In the genomic region with DNA sequence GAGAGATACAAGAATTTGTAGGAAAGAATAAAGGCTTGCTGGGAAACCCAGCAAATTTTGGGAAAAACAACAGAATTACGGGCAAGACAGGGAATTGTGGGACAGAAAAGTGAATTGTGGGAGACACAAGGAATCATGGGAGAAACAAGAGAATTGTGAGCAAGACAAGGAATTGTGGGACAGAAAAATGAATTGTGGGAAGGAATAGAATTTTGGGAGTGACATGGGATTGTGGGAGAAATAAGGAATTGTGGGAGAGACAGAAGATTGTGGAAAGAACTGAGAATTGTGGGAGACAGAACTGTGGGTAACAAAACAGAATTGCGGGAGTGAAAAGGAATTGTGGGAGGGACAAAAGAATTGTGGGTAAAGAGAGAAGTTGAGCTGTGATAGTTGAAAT, we compare ENCODE assay signal across 24 cellular contexts. TPM values are rescaled to one million over a fixed set of nuclear protein-coding genes. Genes with fewer than 3 reads are reported as not detected.
DNase-seq lines count a peak whose midpoint lies in the region; ATAC-seq, FAIRE-seq and TF ChIP-seq lines count a peak whose summit lies in the region.
"Had no signal": no experiment of that assay in that cellular context is flagged by ENCODE, and none has a peak within 500 bp of the region (broad histone marks: within the 10 kb centered on the region; RNA-seq: fewer than 3 reads in every experiment).

No MANE protein-coding gene starts in this region.

- in situ Hi-C loops in Panc1 (cut with HindIII; ENCODE audit: low pct_unique_long_range_greater_than_20kb, low sequenced_read_pairs) = no loop called here

- FAIRE-seq in keratinocyte (lab: Jason Lieb, UNC) = no peak
- FAIRE-seq: G401.6 had no signal

- H3K4me3 ChIP-seq in HUES6 (ENCODE audit: low read depth, low read length) = peak overlapping the region; percentile 93; the same call in 1 of the 2 replicates
- peak overlapping the region in 1 of 2 experiments; percentile 57; a peak in 1 of 4 replicates for H3K4me3 ChIP-seq in Panc1 (ENCODE audit: low read depth in 2 of 2, low read length in 2 of 2)
- no peak overlapping the region for H3K4me3 ChIP-seq in keratinocyte (ENCODE audit: control insufficient read depth in 2 of 3, extremely low read depth in 1 of 3, insufficient read depth in 2 of 3, low read depth in 1 of 3, low read length in 3 of 3)
- no peak overlapping the region for H3K4me3 ChIP-seq in sigmoid colon
- H3K4me3 ChIP-seq: mucosa of descending colon had no signal

- H3K9me1 ChIP-seq in keratinocyte (ENCODE audit: control insufficient read depth, extremely low read depth, insufficient read depth, low read length) = no peaks in the 10 kb centered on the region

- WGBS in sigmoid colon, 2 donors = 98% methylated on average over 2 of the region's 2 CpGs

- dilution Hi-C loops in keratinocyte (cut with MboI; ENCODE audit: extremely low pct_ligation_motif_present, low sequenced_read_pairs) = no loop called here

- TF ChIP-seq CTCF in C4-2B (conservative IDR thresholded peaks at IDR 0.05) (no peak), Panc1 (IDR thresholded peaks at IDR 0.05) (no peak), keratinocyte (optimal IDR thresholded peaks at IDR 0.05 in 1 of 3, IDR thresholded peaks at IDR 0.05 in 1 of 3, conservative IDR thresholded peaks at IDR 0.05 in 1 of 3; ENCODE audit: extremely low read depth in 1 of 3, insufficient read depth in 2 of 3, low read length in 3 of 3) (no peak), sigmoid colon (IDR thresholded peaks at IDR 0.05) (no peak), omental fat pad (IDR thresholded peaks at IDR 0.05) (no peak)

- H3K9ac ChIP-seq in HUES6 (ENCODE audit: low read length) (no peak overlapping the region), keratinocyte (ENCODE audit: control insufficient read depth, extremely low read depth, insufficient read depth, low read length) (no peak overlapping the region)

- peaks cover 5% of the 10 kb centered on the region; the same call in 1 of the 2 replicates for H3K9me3 ChIP-seq in HUES6 (ENCODE audit: control insufficient read depth, insufficient read depth, low read depth, low read length)
- H3K9me3 ChIP-seq in Panc1 (ENCODE audit: control insufficient read depth, insufficient read depth, low read depth, low read length) = no peaks in the 10 kb centered on the region
- H3K9me3 ChIP-seq in keratinocyte (ENCODE audit: control insufficient read depth, low read depth, low read length) = no peaks in the 10 kb centered on the region
- no peaks in the 10 kb centered on the region for H3K9me3 ChIP-seq in sigmoid colon
- H3K9me3 ChIP-seq: Caco-2, mucosa of descending colon, tibial artery had no signal

- no peaks in the 10 kb centered on the region for H4K20me1 ChIP-seq in keratinocyte (ENCODE audit: control insufficient read depth, extremely low read depth, insufficient read depth, low read length)

- no TSS peak for BruUV-seq in Panc1 (replicated peaks; lab: Mats Ljungman, UMichigan)

- H3K27me3 ChIP-seq in HUES6 (ENCODE audit: control insufficient read depth, insufficient read depth, low read length) (no peaks in the 10 kb centered on the region; the same call in 1 of the 2 replicates), Panc1 (ENCODE audit: control insufficient read depth, insufficient read depth, low read length) (no peaks in the 10 kb centered on the region), keratinocyte (ENCODE audit: control insufficient read depth, extremely low read depth, insufficient read depth, low read length) (no peaks in the 10 kb centered on the region), sigmoid colon (no peaks in the 10 kb centered on the region)
- H3K27me3 ChIP-seq: tibial artery had no signal

- CTCF ChIA-PET in Panc1 (lab: Charles Lee) = no interaction called here

- peaks cover 14% of the 10 kb centered on the region for H3K79me2 ChIP-seq in keratinocyte (ENCODE audit: control insufficient read depth, insufficient read depth, low read length)

- no peak overlapping the region for H2AFZ ChIP-seq in keratinocyte (ENCODE audit: control insufficient read depth, low read length)

- peaks cover 5% of the 10 kb centered on the region; the same call in 1 of the 2 replicates for H3K4me1 ChIP-seq in HUES6 (ENCODE audit: control insufficient read depth, insufficient read depth, low read length)
- no peaks in the 10 kb centered on the region for H3K4me1 ChIP-seq in Panc1 (ENCODE audit: control insufficient read depth, insufficient read depth, low read length)
- peaks cover 13% of the 10 kb centered on the region for H3K4me1 ChIP-seq in keratinocyte (ENCODE audit: control insufficient read depth, extremely low read depth, insufficient read depth, low read length)
- peaks cover 0 to 30% (median 14%) of the 10 kb centered on the region in 4 donors for H3K4me1 ChIP-seq in sigmoid colon
- H3K4me1 ChIP-seq: Caco-2 had no signal

- peak overlapping the region; percentile 91; the same call in 1 of the 2 replicates for H3K27ac ChIP-seq in C4-2B
- H3K27ac ChIP-seq in HUES6 (ENCODE audit: low read depth, low read length) = no peak overlapping the region
- peak overlapping the region; percentile 72 for H3K27ac ChIP-seq in Panc1 (ENCODE audit: low read length)
- no peak overlapping the region for H3K27ac ChIP-seq in keratinocyte (ENCODE audit: control insufficient read depth, insufficient read depth, low read length)
- H3K27ac ChIP-seq in sigmoid colon = no peak overlapping the region

- no peak for TF ChIP-seq EP300 in sigmoid colon (IDR thresholded peaks at IDR 0.05)

- POLR2A ChIA-PET in Panc1 (lab: Charles Lee) = no interaction called here

- H3K4me2 ChIP-seq in keratinocyte (ENCODE audit: control insufficient read depth, extremely low read depth, insufficient read depth, low read depth, low read length) = peak overlapping the region; percentile 55

- intact Hi-C loops in Panc1 (cut with micrococcal nuclease; ENCODE audit: unreplicated experiment) (loop anchor here (10.0 kb wide), 1 partner anchor 475 kb away; no protein-coding TSS in a partner anchor), sigmoid colon (cut with DNase I) (no loop called here), cardiac septum (cut with DNase I) (no loop called here)

- no peak for DNase-seq in Panc1 (ENCODE audit: low read depth, low spot score)
- DNase-seq in keratinocyte (ENCODE audit: low read depth, low spot score) = no peak
- DNase-seq in sigmoid colon = no peak
- DNase-seq in activated naive CD4-positive, alpha-beta T cell treated with anti-CD3 and anti-CD28 coated beads, Interleukin-2, amount 50 U/mL, for 16 hours = no peak
- DNase-seq in omental fat pad (ENCODE audit: low spot score) = no peak
- no peak for DNase-seq in cardiac septum (ENCODE audit: low spot score)
- DNase-seq: activated CD4-positive, alpha-beta memory T cell treated with anti-CD3 and anti-CD28 coated beads, Interleukin-2, amount 10 ng/mL, durations not matched to agents 7 days and 5 days; activated CD4-positive, CD25-positive, alpha-beta regulatory T cell; activated naive CD4-positive, alpha-beta T cell treated with anti-CD3 and anti-CD28 coated beads, Interleukin-2, amount 10 ng/mL, durations not matched to agents 7 days and 5 days; activated T-cell treated with anti-CD3 and anti-CD28 coated beads, Interleukin-2, amount 50 U/mL, for 1 hour; Caco-2; H9; left ventricle myocardium superior; mucosa of descending colon; NCI-H2107; right cardiac atrium; SHP77 treated with DMSO at 0.1 percent for 48 hours; stimulated activated CD4-positive, alpha-beta T cell treated with anti-CD3 and anti-CD28 coated beads, Interleukin-1b, Interleukin-23, amount 100 ng/mL, for 48 hours; stimulated activated naive CD4-positive, alpha-beta T cell; T-helper 9 cell; tibial artery had no signal

- ATAC-seq in Panc1 (no peak), omental fat pad (ENCODE audit: low FRiP score) (no peak)
- ATAC-seq: left ventricle myocardium superior, mucosa of descending colon, right cardiac atrium had no signal

- no peak for TF ChIP-seq POLR2A in sigmoid colon (IDR thresholded peaks at IDR 0.05)

- H3K36me3 ChIP-seq in HUES6 (ENCODE audit: control insufficient read depth, insufficient read depth, low read length) = peaks cover 21% of the 10 kb centered on the region
- H3K36me3 ChIP-seq in Panc1 (ENCODE audit: control insufficient read depth, insufficient read depth, low read length) = no peaks in the 10 kb centered on the region
- peaks cover 0 to 2% of the 10 kb centered on the region in 2 experiments for H3K36me3 ChIP-seq in keratinocyte (ENCODE audit: control insufficient read depth in 2 of 2, extremely low read depth in 1 of 2, insufficient read depth in 2 of 2, low read length in 2 of 2)
- H3K36me3 ChIP-seq in sigmoid colon = peaks cover 0 to 4% (median 2%) of the 10 kb centered on the region in 4 donors

RNA-seq across cellular contexts. Expression of a gene that starts 1.2 kb away (rescaled TPM):
- total RNA-seq in Panc1 (2021; ENCODE audit: unreplicated experiment) (32.7 TPM), sigmoid colon (10 to 100 TPM; 13.3 to 20.7 (median 16.1) TPM), omental fat pad (10 to 100 TPM in 3 of 4 donors, 1 to 10 TPM in 1; 9.3 to 13.6 (median 10.5) TPM), cardiac septum (56.0 TPM)
- polyA plus RNA-seq in Panc1 (2012; ENCODE audit: insufficient read length) = 23.8 TPM
- polyA plus RNA-seq in keratinocyte (33.8 to 45.3 TPM (median 41.8 TPM) in 3 replicates), sigmoid colon (10 to 100 TPM; 29.1 to 59.6 (median 34.8) TPM)
- 37.3 TPM for polyA plus RNA-seq in keratinocyte (2011; ENCODE audit: low read depth)
- 38.0 and 47.2 TPM in 2 replicates for polyA plus RNA-seq in keratinocyte (2011; cell fraction: cytosol; rRNA removed)
- 25.0 and 32.9 TPM in 2 replicates for polyA plus RNA-seq in keratinocyte (2011; cell fraction: nucleus; rRNA removed)
- 41.0 and 42.0 TPM in 2 replicates for polyA plus RNA-seq in keratinocyte (2012; ENCODE audit: low replicate concordance)
- polyA minus RNA-seq in keratinocyte = 9.2 to 22.7 TPM (median 22.6 TPM) in 3 replicates
- 22.6 TPM for polyA minus RNA-seq in keratinocyte (2011; cell fraction: cytosol; rRNA and poly(A)+ RNA removed)
- polyA minus RNA-seq in keratinocyte (2011; cell fraction: nucleus; rRNA and poly(A)+ RNA removed) = 7.1 and 13.3 TPM in 2 replicates

Comparison
In these comparisons a context has a peak if more than half of its experiments do, and no peak if none do; other contexts are left out.
1. H3K27ac ChIP-seq: peak in C4-2B (single experiment) and Panc1 (single experiment); none in HUES6 (single experiment), keratinocyte (single experiment) and sigmoid colon (0 of 4).